Comparison of ENCODE assay signal across 8 cellular contexts in genomic region chr16:57185945-57186629, GRCh38. TPM values are rescaled to one million over a fixed set of nuclear protein-coding genes. Genes with fewer than 3 reads are reported as not detected.
DNase-seq lines count a peak whose midpoint lies in the region; ATAC-seq, FAIRE-seq and TF ChIP-seq lines count a peak whose summit lies in the region.

PSME3IP1 (minus strand) TSS chr16:57186039; CDS start chr16:57173854, 12,185 bp downstream.
RSPRY1 (plus strand) TSS chr16:57186329; CDS start chr16:57204659, 18,330 bp downstream.

- H3K4ac ChIP-seq in trophoblast cell (ENCODE audit: low read depth, low read length) = peak within 1 kb of the TSS; percentile 76

- H2AFZ ChIP-seq in trophoblast cell (ENCODE audit: insufficient read depth, low read length, poor library complexity) = peak within 1 kb of the TSS; percentile 64

- peak within 1 kb of the TSS; percentile 42 for H3K23ac ChIP-seq in trophoblast cell (ENCODE audit: low read length)

- H3K27ac ChIP-seq in adrenal gland (peak within 1 kb of the TSS; percentile 84 to 98 (median 91)), trophoblast cell (ENCODE audit: low read depth, low read length) (peak within 1 kb of the TSS; percentile 71), transverse colon (peak within 1 kb of the TSS; percentile 97 to 99 (median 98))

- H3K18ac ChIP-seq in trophoblast cell (ENCODE audit: low read length) = peak within 1 kb of the TSS; percentile 93

- H3K79me1 ChIP-seq in trophoblast cell (ENCODE audit: low read length) = peaks cover 15% of the 10 kb centered on the region

- in situ Hi-C loops in transverse colon (cut with MboI; ENCODE audit: low pct_ligation_motif_present in 1 of 4, low pct_unique_long_range_greater_than_20kb in 1 of 4, low sequenced_read_pairs in 3 of 4) = no loop called here

- H3K79me2 ChIP-seq in trophoblast cell (ENCODE audit: control insufficient read depth, insufficient read depth, low read length, poor library complexity) = peaks cover 18% of the 10 kb centered on the region

- H3K4me3 ChIP-seq in adrenal gland = peak within 1 kb of the TSS; percentile 77 to 98 (median 90)
- H3K4me3 ChIP-seq in trophoblast cell (ENCODE audit: low read depth, low read length) = peak within 1 kb of the TSS; percentile 99
- peak within 1 kb of the TSS; percentile 78 to 100 (median 92) for H3K4me3 ChIP-seq in transverse colon

- peak within 1 kb of the TSS; percentile 95 for H4K91ac ChIP-seq in trophoblast cell (ENCODE audit: low read depth, low read length)

- ATAC-seq in HG02852 (IDR thresholded peaks at IDR 0.05; ENCODE audit: unreplicated experiment) = peak; percentile 88

- peak within 1 kb of the TSS; percentile 71 for H2BK120ac ChIP-seq in trophoblast cell (ENCODE audit: insufficient read depth, low read length, poor library complexity)

- intact Hi-C loops in adrenal gland (cut with DNase I) (no loop called here), cardiac septum (cut with DNase I) (loop anchor here (5.0 kb wide), 2 partner anchors 61 to 116 kb away; partner anchors contain the start of gene ARL2BP), transverse colon (cut with DNase I; ENCODE audit: low total_unique reads) (no loop called here)

- TF ChIP-seq CTCF in adrenal gland (IDR thresholded peaks at IDR 0.05) (no peak), transverse colon (IDR thresholded peaks at IDR 0.05) (no peak)

- peak; percentile 82; the same call in 1 of the 2 replicates for TF ChIP-seq POLR2A in GM12892 (IDR thresholded peaks at IDR 0.05; ENCODE audit: low read depth, low read length)
- TF ChIP-seq POLR2A in adrenal gland (IDR thresholded peaks at IDR 0.05) = peak; percentile 50 to 85
- peak; percentile 92 for TF ChIP-seq POLR2A in transverse colon (IDR thresholded peaks at IDR 0.05)

- peak within 1 kb of the TSS; percentile 90 for H3K14ac ChIP-seq in trophoblast cell (ENCODE audit: low read length)

- peak; percentile 98 for FAIRE-seq in GM12892 (lab: Jason Lieb, UNC)

- H3K4me1 ChIP-seq in adrenal gland (replicated peaks in 1 of 2) (peaks cover 9 to 26% of the 10 kb centered on the region in 2 donors), trophoblast cell (ENCODE audit: control insufficient read depth in 1 of 2, insufficient read depth in 2 of 2, low read length in 2 of 2) (peaks cover 2% of the 10 kb centered on the region in 2 experiments), transverse colon (peaks cover 7 to 48% (median 26%) of the 10 kb centered on the region in 4 donors)

- H4K8ac ChIP-seq in trophoblast cell (ENCODE audit: low read depth, low read length) = peak within 1 kb of the TSS; percentile 97

- peak within 1 kb of the TSS; percentile 36 for H2AK5ac ChIP-seq in trophoblast cell (ENCODE audit: low read length)

- H3K36me3 ChIP-seq in adrenal gland (replicated peaks in 1 of 2) (no peaks in the 10 kb centered on the region), trophoblast cell (ENCODE audit: control insufficient read depth in 1 of 2, insufficient read depth in 2 of 2, low read length in 2 of 2) (peaks cover 3 to 5% of the 10 kb centered on the region in 2 experiments), transverse colon (no peaks in the 10 kb centered on the region)

- peak within 1 kb of the TSS; percentile 90 for H3K9ac ChIP-seq in trophoblast cell (ENCODE audit: low read length)

- H3K27me3 ChIP-seq in adrenal gland (no peaks in the 10 kb centered on the region), trophoblast cell (ENCODE audit: insufficient read depth, low read length) (no peaks in the 10 kb centered on the region), transverse colon (no peaks in the 10 kb centered on the region)

- peak within 1 kb of the TSS; percentile 73 for H2BK5ac ChIP-seq in trophoblast cell (ENCODE audit: low read depth, low read length, poor library complexity)

- peak within 1 kb of the TSS; percentile 79 for H4K12ac ChIP-seq in trophoblast cell (ENCODE audit: low read depth, low read length)

- H3K4me2 ChIP-seq in trophoblast cell (ENCODE audit: low read length) = peak within 1 kb of the TSS; percentile 97

- peak; percentile 98 for DNase-seq in GM12892 (ENCODE audit: insufficient read length)
- peak; percentile 98 for DNase-seq in NCI-H146 (lab: John Stamatoyannopoulos, UW)
- DNase-seq in T-helper 1 cell = peak; percentile 96 to 100 (median 98)
- peak; percentile 99 to 100 (median 99) for DNase-seq in adrenal gland
- DNase-seq in cardiac septum (ENCODE audit: low spot score) = peak; percentile 100
- DNase-seq in trophoblast cell = peak; percentile 100
- peak; percentile 98 for DNase-seq in transverse colon

- TF ChIP-seq EP300 in transverse colon (IDR thresholded peaks at IDR 0.05; ENCODE audit: low read depth) = no peak

- WGBS in adrenal gland, 4 donors = 0 to 1% (median 0%) methylated on average over 29 to 55 of the region's 55 CpGs
- no CpG with 5 or more reads among the region's 55 CpGs for WGBS in trophoblast cell (ENCODE audit: extremely low coverage, insufficient coverage, insufficient read length)
- WGBS in transverse colon (ENCODE audit: low coverage in 1 of 2), 2 donors = 0% methylated on average over 16 to 42 of the region's 55 CpGs

- H3K9me3 ChIP-seq in adrenal gland (replicated peaks in 1 of 3) (no peaks in the 10 kb centered on the region), trophoblast cell (ENCODE audit: insufficient read depth, low read depth, low read length) (no peaks in the 10 kb centered on the region), transverse colon (no peaks in the 10 kb centered on the region)

- H2BK12ac ChIP-seq in trophoblast cell (ENCODE audit: low read length) = no peak within 1 kb of the TSS

RNA-seq across cellular contexts. Expression of gene PSME3IP1, which starts in this region (rescaled TPM):
- polyA plus RNA-seq in GM12892 (2012; ENCODE audit: missing spikeins) = 123 TPM
- total RNA-seq in adrenal gland (10 to 100 TPM; 32.9 to 72.8 (median 65.3) TPM), cardiac septum (58.1 TPM), transverse colon (100 to 1,000 TPM in 3 of 4 donors, 10 to 100 TPM in 1; 95.7 to 185 (median 120) TPM)
- 100 to 1,000 TPM in 1 of 3 donors, 10 to 100 TPM in 2; 67.9 to 129 (median 78.6) TPM for polyA plus RNA-seq in adrenal gland
- 75.9 and 77.8 TPM in 2 replicates for polyA plus RNA-seq in trophoblast cell (2013)

RNA-seq across cellular contexts. Expression of gene RSPRY1, which starts in this region (rescaled TPM):
- polyA plus RNA-seq in GM12892 (2012; ENCODE audit: missing spikeins) = 26.7 TPM
- 10 to 100 TPM; 17.3 to 36.8 (median 25.5) TPM for total RNA-seq in adrenal gland
- 10 to 100 TPM in 1 of 3 donors, 1 to 10 TPM in 2; 7.7 to 43.5 (median 8.1) TPM for polyA plus RNA-seq in adrenal gland
- 17.1 TPM for total RNA-seq in cardiac septum
- 46.5 and 46.7 TPM in 2 replicates for polyA plus RNA-seq in trophoblast cell (2013)
- 10 to 100 TPM; 17.1 to 58.4 (median 44.5) TPM for total RNA-seq in transverse colon

Comparison
In these comparisons a context has a peak if more than half of its experiments do, and no peak if none do; other contexts are left out.
1. Peak in every context shown above with its lines: DNase-seq, ATAC-seq, H3K4me3 ChIP-seq and H3K27ac ChIP-seq.